16 cellular contexts compared by ENCODE assay signal in genomic region chr2:215506604-215506990, GRCh38.
DNase-seq lines count a peak whose midpoint lies in the region; ATAC-seq and TF ChIP-seq lines count a peak whose summit lies in the region.
"Had no signal": no experiment of that assay in that cellular context is flagged by ENCODE, and none has a peak within 500 bp of the region (broad histone marks: within the 10 kb centered on the region; RNA-seq: fewer than 3 reads in every experiment).

No MANE protein-coding gene starts in this region.

- no peak overlapping the region for H3K4me3 Mint-ChIP-seq in activated CD4-positive, alpha-beta T cell treated with anti-CD3 and anti-CD28 coated beads, Interleukin-2, amount 10 ng/mL, durations not matched to agents 7 days and 5 days
- no peak overlapping the region for H3K4me3 Mint-ChIP-seq in activated CD8-positive, alpha-beta T cell treated with anti-CD3 and anti-CD28 coated beads for 36 hours
- H3K4me3 Mint-ChIP-seq: CD4-positive, alpha-beta T cell had no signal

- CTCF ChIA-PET in activated CD4-positive, alpha-beta T cell treated with anti-CD3 and anti-CD28 coated beads, Interleukin-2, amount 10 ng/mL, durations not matched to agents 7 days and 5 days (lab: Charles Lee), result no interaction called here
- CTCF ChIA-PET in activated CD8-positive, alpha-beta T cell treated with anti-CD3 and anti-CD28 coated beads for 36 hours (lab: Charles Lee), result interaction anchor here (0.6 kb wide), 1 partner anchor 618 kb away, joined by 3 read pairs; no protein-coding TSS in a partner anchor

- no peaks in the 10 kb centered on the region for H3K4me1 Mint-ChIP-seq in activated CD4-positive, alpha-beta T cell treated with anti-CD3 and anti-CD28 coated beads, Interleukin-2, amount 10 ng/mL, durations not matched to agents 7 days and 5 days
- no peaks in the 10 kb centered on the region for H3K4me1 Mint-ChIP-seq in activated CD8-positive, alpha-beta T cell treated with anti-CD3 and anti-CD28 coated beads for 36 hours (ENCODE audit: low read depth)

- H3K27ac Mint-ChIP-seq in activated CD4-positive, alpha-beta T cell treated with anti-CD3 and anti-CD28 coated beads, Interleukin-2, amount 10 ng/mL, durations not matched to agents 7 days and 5 days, result no peak overlapping the region
- no peak overlapping the region for H3K27ac Mint-ChIP-seq in activated CD8-positive, alpha-beta T cell treated with anti-CD3 and anti-CD28 coated beads for 36 hours
- H3K27ac Mint-ChIP-seq: CD4-positive, alpha-beta T cell had no signal

- ATAC-seq in RWPE2 (ENCODE audit: low read depth) (peak; percentile 42; the same call in 1 of the 3 replicates), omental fat pad (ENCODE audit: low FRiP score) (peak; percentile 34), aorta (ENCODE audit: low FRiP score) (no peak)
- no peak for ATAC-seq in activated CD8-positive, alpha-beta T cell treated with anti-CD3 and anti-CD28 coated beads for 36 hours

- POLR2A ChIA-PET in activated CD4-positive, alpha-beta T cell treated with anti-CD3 and anti-CD28 coated beads, Interleukin-2, amount 10 ng/mL, durations not matched to agents 7 days and 5 days (lab: Charles Lee), result no interaction called here
- POLR2A ChIA-PET in activated CD8-positive, alpha-beta T cell treated with anti-CD3 and anti-CD28 coated beads for 36 hours (lab: Charles Lee), result no interaction called here

- TF ChIP-seq CTCF in RWPE2 (IDR thresholded peaks at IDR 0.05; ENCODE audit: poor library complexity, severe bottlenecking), result no peak
- no peak for TF ChIP-seq CTCF in epithelial cell of esophagus (IDR thresholded peaks at IDR 0.05; ENCODE audit: insufficient read depth, low read depth, low read length, missing control alignments)
- TF ChIP-seq CTCF in omental fat pad (IDR thresholded peaks at IDR 0.05), result no peak
- TF ChIP-seq CTCF in activated CD8-positive, alpha-beta T cell treated with anti-CD3 and anti-CD28 coated beads for 36 hours (IDR thresholded peaks at IDR 0.05), result no peak

- H3K27ac ChIP-seq in RWPE2 (ENCODE audit: poor library complexity, severe bottlenecking) (no peak overlapping the region), aorta (ENCODE audit: low read depth in 1 of 2, low read length in 2 of 2) (peak overlapping the region; percentile 48 to 67)
- H3K27ac ChIP-seq: PC-9, SK-N-MC had no signal

- intact Hi-C loops in aorta (cut with DNase I), result no loop called here
- intact Hi-C loops in activated CD8-positive, alpha-beta T cell treated with anti-CD3 and anti-CD28 coated beads for 36 hours (cut with micrococcal nuclease), result no loop called here

- no peak for DNase-seq in RWPE2 (ENCODE audit: low spot score)
- peak; percentile 17 for DNase-seq in epithelial cell of esophagus (ENCODE audit: low read depth)
- no peak for DNase-seq in omental fat pad (ENCODE audit: low spot score)
- DNase-seq in aorta, result no peak
- no peak for DNase-seq in ecto neural progenitor cell (ENCODE audit: low spot score)
- no peak for DNase-seq in activated CD4-positive, alpha-beta T cell treated with anti-CD3 and anti-CD28 coated beads, Interleukin-2, amount 10 ng/mL, durations not matched to agents 7 days and 5 days
- DNase-seq in activated CD8-positive, alpha-beta T cell treated with anti-CD3 and anti-CD28 coated beads for 36 hours, result no peak
- DNase-seq: BE2C; CD4-positive, alpha-beta T cell; GOT3; NCI-H1417 treated with DMSO at 0.1 percent for 48 hours; NCI-H2081; NCI-H510A; NCI-H82; PC-9 had no signal

- no peaks in the 10 kb centered on the region for H3K36me3 Mint-ChIP-seq in activated CD4-positive, alpha-beta T cell treated with anti-CD3 and anti-CD28 coated beads, Interleukin-2, amount 10 ng/mL, durations not matched to agents 7 days and 5 days (ENCODE audit: low read depth)
- no peaks in the 10 kb centered on the region for H3K36me3 Mint-ChIP-seq in activated CD8-positive, alpha-beta T cell treated with anti-CD3 and anti-CD28 coated beads for 36 hours (ENCODE audit: low read depth)

- H3K4me3 ChIP-seq in RWPE2 (ENCODE audit: severe bottlenecking) (no peak overlapping the region), epithelial cell of esophagus (ENCODE audit: low read length) (no peak overlapping the region), aorta (ENCODE audit: low read length in 2 of 2) (no peak overlapping the region)
- H3K4me3 ChIP-seq: PC-9, SK-N-MC had no signal

- H3K36me3 ChIP-seq in RWPE2 (ENCODE audit: low read depth) (no peaks in the 10 kb centered on the region), aorta (ENCODE audit: control insufficient read depth in 1 of 2, insufficient read depth in 2 of 2, low read length in 1 of 2) (no peaks in the 10 kb centered on the region)
- H3K36me3 ChIP-seq: BE2C had no signal

- H3K27me3 Mint-ChIP-seq in activated CD4-positive, alpha-beta T cell treated with anti-CD3 and anti-CD28 coated beads, Interleukin-2, amount 10 ng/mL, durations not matched to agents 7 days and 5 days, result peaks cover 10% of the 10 kb centered on the region
- peaks cover 4% of the 10 kb centered on the region for H3K27me3 Mint-ChIP-seq in activated CD8-positive, alpha-beta T cell treated with anti-CD3 and anti-CD28 coated beads for 36 hours
- H3K27me3 Mint-ChIP-seq: CD4-positive, alpha-beta T cell had no signal

- H3K9me3 Mint-ChIP-seq in activated CD4-positive, alpha-beta T cell treated with anti-CD3 and anti-CD28 coated beads, Interleukin-2, amount 10 ng/mL, durations not matched to agents 7 days and 5 days, result no peaks in the 10 kb centered on the region
- H3K9me3 Mint-ChIP-seq in activated CD8-positive, alpha-beta T cell treated with anti-CD3 and anti-CD28 coated beads for 36 hours, result no peaks in the 10 kb centered on the region
- H3K9me3 Mint-ChIP-seq: CD4-positive, alpha-beta T cell had no signal

- H3K9me3 ChIP-seq in RWPE2 (ENCODE audit: severe bottlenecking) (no peaks in the 10 kb centered on the region), aorta (ENCODE audit: control insufficient read depth, low read length) (no peaks in the 10 kb centered on the region)
- H3K9me3 ChIP-seq: BE2C had no signal

- H3K4me1 ChIP-seq in RWPE2 (ENCODE audit: insufficient read depth, poor library complexity, severe bottlenecking), result peaks cover 4% of the 10 kb centered on the region
- peaks cover 3 to 7% of the 10 kb centered on the region in 2 donors for H3K4me1 ChIP-seq in aorta (ENCODE audit: control insufficient read depth in 1 of 2, insufficient read depth in 2 of 2, low read length in 2 of 2)
- H3K4me1 ChIP-seq: BE2C had no signal

- H3K27me3 ChIP-seq in RWPE2 (ENCODE audit: insufficient read depth, poor library complexity, severe bottlenecking) (no peaks in the 10 kb centered on the region), aorta (ENCODE audit: control insufficient read depth in 1 of 2, insufficient read depth in 2 of 2, low read length in 1 of 2) (no peaks in the 10 kb centered on the region)
- H3K27me3 ChIP-seq: BE2C had no signal

Comparison
In these comparisons a context has a peak if more than half of its experiments do, and no peak if none do; other contexts are left out.
1. ATAC-seq: peak in RWPE2 (single experiment) and omental fat pad (single experiment); none in aorta (single experiment) and activated CD8-positive, alpha-beta T cell treated with anti-CD3 and anti-CD28 coated beads for 36 hours (single experiment).